ENCODE assay signal across 1 cellular context in genomic region chr22:17830041-17830961, GRCh38.
TF ChIP-seq lines count a peak whose summit lies in the region.

No MANE protein-coding gene starts in this region.

TF ChIP-seq in HEK293, 187 proteins besides CTCF, POLR2A, EP300 and RAD21 (continued from another document):
- TF ChIP-seq ZIC2 (tag by site-specific recombination; IDR thresholded peaks at IDR 0.05) (peak; percentile 62; the same call in 1 of the 2 replicates), ZBTB17 (tag by site-specific recombination; IDR thresholded peaks at IDR 0.05) (peak; percentile 70), ZNF530 (tag by site-specific recombination; IDR thresholded peaks at IDR 0.05; ENCODE audit: low read depth) (no peak), ZNF132 (tag by site-specific recombination; IDR thresholded peaks at IDR 0.05; ENCODE audit: borderline replicate concordance) (no peak), ZNF202 (tag by site-specific recombination; IDR thresholded peaks at IDR 0.05; ENCODE audit: borderline replicate concordance) (no peak), ZNF48 (tag by site-specific recombination; IDR thresholded peaks at IDR 0.05) (no peak), ZNF335 (tag by site-specific recombination; conservative IDR thresholded peaks at IDR 0.05) (peak; percentile 88), ZNF791 (tag by site-specific recombination; IDR thresholded peaks at IDR 0.05) (no peak)
